Comparison of ENCODE assay signal across 3 cellular contexts in the genomic region with DNA sequence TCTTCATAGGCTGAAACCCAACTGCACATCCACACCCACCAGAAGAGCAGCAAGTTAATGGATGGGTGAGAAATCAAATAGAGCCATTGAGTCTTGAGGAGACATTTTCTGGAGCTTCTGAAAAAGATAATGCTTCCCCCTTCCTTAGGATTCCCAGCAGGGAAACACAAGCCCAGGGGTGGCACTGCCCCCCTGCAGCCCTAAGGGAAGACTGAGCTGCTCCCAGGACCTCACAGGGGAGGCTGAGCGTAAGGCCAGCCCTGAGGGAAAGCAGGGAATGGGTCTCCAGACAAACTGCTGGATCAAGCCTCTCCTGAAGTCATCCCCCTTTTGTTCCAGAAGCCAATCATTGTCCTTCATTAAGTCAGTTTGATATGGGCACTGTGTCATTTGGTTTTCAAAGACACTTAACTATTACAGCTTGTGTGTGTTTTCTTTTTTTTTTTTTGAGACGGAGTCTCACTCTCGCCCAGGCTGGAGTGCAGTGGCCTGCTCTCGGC.
TF ChIP-seq lines count a peak whose summit lies in the region.

No MANE protein-coding gene starts in this region.

TF ChIP-seq in SK-N-SH, 30 proteins besides CTCF, POLR2A, EP300 and RAD21:
- no peak for TF ChIP-seq RFX5 (IDR thresholded peaks at IDR 0.05; ENCODE audit: low read length)
- no peak for TF ChIP-seq FOXM1 (IDR thresholded peaks at IDR 0.05; ENCODE audit: low read depth)
- TF ChIP-seq, protein P1, sequence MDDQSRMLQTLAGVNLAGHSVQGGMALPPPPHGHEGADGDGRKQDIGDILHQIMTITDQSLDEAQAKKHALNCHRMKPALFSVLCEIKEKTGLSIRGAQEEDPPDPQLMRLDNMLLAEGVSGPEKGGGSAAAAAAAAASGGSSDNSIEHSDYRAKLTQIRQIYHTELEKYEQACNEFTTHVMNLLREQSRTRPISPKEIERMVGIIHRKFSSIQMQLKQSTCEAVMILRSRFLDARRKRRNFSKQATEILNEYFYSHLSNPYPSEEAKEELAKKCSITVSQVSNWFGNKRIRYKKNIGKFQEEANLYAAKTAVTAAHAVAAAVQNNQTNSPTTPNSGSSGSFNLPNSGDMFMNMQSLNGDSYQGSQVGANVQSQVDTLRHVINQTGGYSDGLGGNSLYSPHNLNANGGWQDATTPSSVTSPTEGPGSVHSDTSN (IDR thresholded peaks at IDR 0.05) = no peak
- TF ChIP-seq GATA2 (CRISPR knock-in tag; IDR thresholded peaks at IDR 0.05) = no peak
- no peak for TF ChIP-seq MEF2A (IDR thresholded peaks at IDR 0.05; ENCODE audit: borderline replicate concordance, low read depth)
- TF ChIP-seq TAF1 (IDR thresholded peaks at IDR 0.05; ENCODE audit: borderline replicate concordance, low read depth, low read length) = no peak
- TF ChIP-seq, protein P2, sequence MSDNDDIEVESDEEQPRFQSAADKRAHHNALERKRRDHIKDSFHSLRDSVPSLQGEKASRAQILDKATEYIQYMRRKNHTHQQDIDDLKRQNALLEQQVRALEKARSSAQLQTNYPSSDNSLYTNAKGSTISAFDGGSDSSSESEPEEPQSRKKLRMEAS (IDR thresholded peaks at IDR 0.05; ENCODE audit: low read depth) = no peak
- no peak for TF ChIP-seq NFIC (IDR thresholded peaks at IDR 0.05; ENCODE audit: borderline replicate concordance)
- no peak for TF ChIP-seq SMC3 (IDR thresholded peaks at IDR 0.05; ENCODE audit: low read depth, low read length)
- TF ChIP-seq POLR2AphosphoS5 (IDR thresholded peaks at IDR 0.05; ENCODE audit: low read depth, low read length) = no peak
- TF ChIP-seq, protein P3, sequence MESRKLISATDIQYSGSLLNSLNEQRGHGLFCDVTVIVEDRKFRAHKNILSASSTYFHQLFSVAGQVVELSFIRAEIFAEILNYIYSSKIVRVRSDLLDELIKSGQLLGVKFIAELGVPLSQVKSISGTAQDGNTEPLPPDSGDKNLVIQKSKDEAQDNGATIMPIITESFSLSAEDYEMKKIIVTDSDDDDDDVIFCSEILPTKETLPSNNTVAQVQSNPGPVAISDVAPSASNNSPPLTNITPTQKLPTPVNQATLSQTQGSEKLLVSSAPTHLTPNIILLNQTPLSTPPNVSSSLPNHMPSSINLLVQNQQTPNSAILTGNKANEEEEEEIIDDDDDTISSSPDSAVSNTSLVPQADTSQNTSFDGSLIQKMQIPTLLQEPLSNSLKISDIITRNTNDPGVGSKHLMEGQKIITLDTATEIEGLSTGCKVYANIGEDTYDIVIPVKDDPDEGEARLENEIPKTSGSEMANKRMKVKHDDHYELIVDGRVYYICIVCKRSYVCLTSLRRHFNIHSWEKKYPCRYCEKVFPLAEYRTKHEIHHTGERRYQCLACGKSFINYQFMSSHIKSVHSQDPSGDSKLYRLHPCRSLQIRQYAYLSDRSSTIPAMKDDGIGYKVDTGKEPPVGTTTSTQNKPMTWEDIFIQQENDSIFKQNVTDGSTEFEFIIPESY (IDR thresholded peaks at IDR 0.05; ENCODE audit: borderline replicate concordance, low read depth) = no peak
- TF ChIP-seq RCOR1 (IDR thresholded peaks at IDR 0.05; ENCODE audit: low read length) = no peak

TF ChIP-seq in SK-N-SH treated with all-trans-retinoic acid at 6 μM for 48 hours, 23 proteins besides CTCF, POLR2A, EP300 and RAD21:
- TF ChIP-seq SNAI2 (CRISPR knock-in tag; IDR thresholded peaks at IDR 0.05) (no peak), OSR1 (CRISPR knock-in tag; IDR thresholded peaks at IDR 0.05) (no peak), RARB (CRISPR knock-in tag; IDR thresholded peaks at IDR 0.05) (no peak), ZC3H10 (CRISPR knock-in tag; IDR thresholded peaks at IDR 0.05) (no peak), ZNF70 (CRISPR knock-in tag; IDR thresholded peaks at IDR 0.05) (no peak), ARNTL (CRISPR knock-in tag; IDR thresholded peaks at IDR 0.05; ENCODE audit: borderline replicate concordance, low read depth) (no peak), ZFP3 (CRISPR knock-in tag; IDR thresholded peaks at IDR 0.05) (no peak), PPARA (CRISPR knock-in tag; IDR thresholded peaks at IDR 0.05; ENCODE audit: borderline replicate concordance) (no peak), BACH2 (CRISPR knock-in tag; IDR thresholded peaks at IDR 0.05; ENCODE audit: borderline replicate concordance) (no peak), CSDC2 (CRISPR knock-in tag; IDR thresholded peaks at IDR 0.05) (no peak)
- TF ChIP-seq, protein P4, sequence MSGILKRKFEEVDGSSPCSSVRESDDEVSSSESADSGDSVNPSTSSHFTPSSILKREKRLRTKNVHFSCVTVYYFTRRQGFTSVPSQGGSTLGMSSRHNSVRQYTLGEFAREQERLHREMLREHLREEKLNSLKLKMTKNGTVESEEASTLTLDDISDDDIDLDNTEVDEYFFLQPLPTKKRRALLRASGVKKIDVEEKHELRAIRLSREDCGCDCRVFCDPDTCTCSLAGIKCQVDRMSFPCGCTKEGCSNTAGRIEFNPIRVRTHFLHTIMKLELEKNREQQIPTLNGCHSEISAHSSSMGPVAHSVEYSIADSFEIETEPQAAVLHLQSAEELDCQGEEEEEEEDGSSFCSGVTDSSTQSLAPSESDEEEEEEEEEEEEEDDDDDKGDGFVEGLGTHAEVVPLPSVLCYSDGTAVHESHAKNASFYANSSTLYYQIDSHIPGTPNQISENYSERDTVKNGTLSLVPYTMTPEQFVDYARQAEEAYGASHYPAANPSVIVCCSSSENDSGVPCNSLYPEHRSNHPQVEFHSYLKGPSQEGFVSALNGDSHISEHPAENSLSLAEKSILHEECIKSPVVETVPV (CRISPR knock-in tag; IDR thresholded peaks at IDR 0.05) = no peak
- TF ChIP-seq, protein P5, sequence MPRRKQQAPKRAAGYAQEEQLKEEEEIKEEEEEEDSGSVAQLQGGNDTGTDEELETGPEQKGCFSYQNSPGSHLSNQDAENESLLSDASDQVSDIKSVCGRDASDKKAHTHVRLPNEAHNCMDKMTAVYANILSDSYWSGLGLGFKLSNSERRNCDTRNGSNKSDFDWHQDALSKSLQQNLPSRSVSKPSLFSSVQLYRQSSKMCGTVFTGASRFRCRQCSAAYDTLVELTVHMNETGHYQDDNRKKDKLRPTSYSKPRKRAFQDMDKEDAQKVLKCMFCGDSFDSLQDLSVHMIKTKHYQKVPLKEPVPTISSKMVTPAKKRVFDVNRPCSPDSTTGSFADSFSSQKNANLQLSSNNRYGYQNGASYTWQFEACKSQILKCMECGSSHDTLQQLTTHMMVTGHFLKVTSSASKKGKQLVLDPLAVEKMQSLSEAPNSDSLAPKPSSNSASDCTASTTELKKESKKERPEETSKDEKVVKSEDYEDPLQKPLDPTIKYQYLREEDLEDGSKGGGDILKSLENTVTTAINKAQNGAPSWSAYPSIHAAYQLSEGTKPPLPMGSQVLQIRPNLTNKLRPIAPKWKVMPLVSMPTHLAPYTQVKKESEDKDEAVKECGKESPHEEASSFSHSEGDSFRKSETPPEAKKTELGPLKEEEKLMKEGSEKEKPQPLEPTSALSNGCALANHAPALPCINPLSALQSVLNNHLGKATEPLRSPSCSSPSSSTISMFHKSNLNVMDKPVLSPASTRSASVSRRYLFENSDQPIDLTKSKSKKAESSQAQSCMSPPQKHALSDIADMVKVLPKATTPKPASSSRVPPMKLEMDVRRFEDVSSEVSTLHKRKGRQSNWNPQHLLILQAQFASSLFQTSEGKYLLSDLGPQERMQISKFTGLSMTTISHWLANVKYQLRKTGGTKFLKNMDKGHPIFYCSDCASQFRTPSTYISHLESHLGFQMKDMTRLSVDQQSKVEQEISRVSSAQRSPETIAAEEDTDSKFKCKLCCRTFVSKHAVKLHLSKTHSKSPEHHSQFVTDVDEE (CRISPR knock-in tag; IDR thresholded peaks at IDR 0.05) = no peak

TF ChIP-seq in HepG2, 621 proteins besides CTCF, POLR2A, EP300 and RAD21:
- TF ChIP-seq ZSCAN9 (CRISPR knock-in tag; IDR thresholded peaks at IDR 0.05; ENCODE audit: borderline replicate concordance) = no peak
- peak; percentile 98 for TF ChIP-seq ZNF329 (CRISPR knock-in tag; IDR thresholded peaks at IDR 0.05; ENCODE audit: low read depth)
